Comparison of ENCODE assay signal across 17 cellular contexts in the genomic region with DNA sequence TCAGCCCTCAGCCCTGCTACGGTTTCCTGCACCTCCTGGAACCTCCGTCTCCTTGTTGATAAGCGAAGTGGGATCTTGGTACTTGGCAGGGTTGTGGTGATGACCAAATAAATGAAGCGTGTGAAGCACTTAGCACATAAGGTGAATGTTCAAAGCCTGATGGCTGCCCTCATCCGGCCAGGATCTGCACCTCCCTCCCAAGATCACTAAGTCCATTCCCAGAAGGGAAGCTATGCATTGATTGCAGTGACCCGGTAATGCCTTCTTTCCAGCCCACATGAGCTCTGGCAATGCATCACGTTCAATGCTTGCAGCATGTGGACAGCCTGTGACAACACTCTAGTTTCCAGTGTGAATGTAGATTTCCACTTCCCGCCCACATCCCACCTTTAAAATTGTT.
"Had no signal": no experiment of that assay in that cellular context is flagged by ENCODE, and none has a peak within 500 bp of the region (broad histone marks: within the 10 kb centered on the region; RNA-seq: fewer than 3 reads in every experiment).

No MANE protein-coding gene starts in this region.

- H3K4me3 ChIP-seq: body of pancreas, psoas muscle, spleen, tibial artery, uterus had no signal

- H3K4me1 Mint-ChIP-seq: activated B cell treated with CpG ODN at 0.5 μM for 24 hours; central memory CD8-positive, alpha-beta T cell had no signal

- H3K9me3 Mint-ChIP-seq: activated B cell treated with CpG ODN at 0.5 μM for 24 hours; activated CD4-positive, alpha-beta T cell treated with anti-CD3 and anti-CD28 coated beads, Interleukin-2, amount 10 ng/mL, durations not matched to agents 24 days and 14 days; activated naive CD4-positive, alpha-beta T cell treated with anti-CD3 and anti-CD28 coated beads, Interleukin-2, amount 50 U/mL, for 72 hours; central memory CD8-positive, alpha-beta T cell; nephron progenitor cell had no signal

- H3K36me3 ChIP-seq: spleen, tibial artery, uterus had no signal

- H3K27me3 ChIP-seq: body of pancreas, uterus had no signal

- H3K27ac ChIP-seq: body of pancreas, epithelial cell of prostate, psoas muscle, spleen, tibial artery, uterus had no signal

- H3K4me1 ChIP-seq: body of pancreas, psoas muscle, spleen, uterus had no signal

- H3K4me3 Mint-ChIP-seq: activated B cell treated with CpG ODN at 0.5 μM for 24 hours; activated CD4-positive, alpha-beta T cell treated with anti-CD3 and anti-CD28 coated beads, Interleukin-2, amount 10 ng/mL, durations not matched to agents 24 days and 14 days; central memory CD8-positive, alpha-beta T cell; nephron progenitor cell had no signal

- DNase-seq: activated B cell treated with CpG ODN at 0.5 μM for 24 hours; activated CD4-positive, alpha-beta T cell treated with anti-CD3 and anti-CD28 coated beads, Interleukin-2, amount 10 ng/mL, durations not matched to agents 24 days and 14 days; body of pancreas; effector memory CD4-positive, alpha-beta T cell; kidney glomerular epithelial cell; mesendoderm; nephron progenitor cell; psoas muscle; spleen; SW 1271; tibial artery; uterus had no signal

- H3K9me3 ChIP-seq: body of pancreas, psoas muscle, spleen, tibial artery, uterus had no signal

- H3K27ac Mint-ChIP-seq: activated B cell treated with CpG ODN at 0.5 μM for 24 hours; activated CD4-positive, alpha-beta T cell treated with anti-CD3 and anti-CD28 coated beads, Interleukin-2, amount 10 ng/mL, durations not matched to agents 24 days and 14 days; nephron progenitor cell had no signal

- ATAC-seq: activated naive CD4-positive, alpha-beta T cell treated with anti-CD3 and anti-CD28 coated beads, Interleukin-2, amount 50 U/mL, for 72 hours; body of pancreas; psoas muscle; sciatic nerve had no signal

- H3K36me3 Mint-ChIP-seq: activated naive CD4-positive, alpha-beta T cell treated with anti-CD3 and anti-CD28 coated beads, Interleukin-2, amount 50 U/mL, for 72 hours had no signal

- FAIRE-seq: frontal cortex had no signal
